11 cellular contexts compared by ENCODE assay signal in genomic region chr5:58410441-58410840, GRCh38. TPM values are rescaled to one million over a fixed set of nuclear protein-coding genes. Genes with fewer than 3 reads are reported as not detected.
DNase-seq lines count a peak whose midpoint lies in the region; ATAC-seq and TF ChIP-seq lines count a peak whose summit lies in the region.
"Had no signal": no experiment of that assay in that cellular context is flagged by ENCODE, and none has a peak within 500 bp of the region (broad histone marks: within the 10 kb centered on the region; RNA-seq: fewer than 3 reads in every experiment).

No MANE protein-coding gene starts in this region.

- POLR2A ChIA-PET in HEK293 (lab: Yijun Ruan, JAX) = no interaction called here

- CTCF ChIA-PET in HEK293 (lab: Yijun Ruan, JAX) = interaction anchor here (0.6 to 1.4 kb wide), 2 partner anchors 12 to 83 kb away, joined by 3 read pairs; no protein-coding TSS in a partner anchor

- peaks cover 7% of the 10 kb centered on the region; the same call in 1 of the 2 replicates for H3K4me1 ChIP-seq in HEK293 (ENCODE audit: control insufficient read depth, insufficient read depth, low read length)

- H3K27ac ChIP-seq in HEK293 (ENCODE audit: extremely low read depth, low read depth, low read length) = no peak overlapping the region

- DNase-seq in A172 (ENCODE audit: low spot score) (peak; percentile 69), SKM-1 treated with dmso at 0.1 percent for 144 hours (lab: John Stamatoyannopoulos, UW; ENCODE audit: unreplicated experiment) (peak; percentile 52), glomerular visceral epithelial cell (ENCODE audit: extremely low spot score) (peak; percentile 60), epidermal melanocyte (ENCODE audit: insufficient read length, low spot score) (no peak), ureter (ENCODE audit: low spot score) (no peak)
- DNase-seq: CD4-positive, CD25-positive, alpha-beta regulatory T cell; NCI-H2081 had no signal

- H3K4me3 ChIP-seq in HEK293 (ENCODE audit: low read depth, low read length) = no peak overlapping the region

- no peaks in the 10 kb centered on the region for H3K36me3 ChIP-seq in HEK293 (ENCODE audit: control insufficient read depth in 2 of 2, insufficient read depth in 1 of 2, low read length in 2 of 2)

- ATAC-seq in GM19467 (IDR thresholded peaks at IDR 0.05; ENCODE audit: unreplicated experiment) (no peak), HG03457 (IDR thresholded peaks at IDR 0.05; ENCODE audit: unreplicated experiment) (no peak)
- ATAC-seq: WTC11 had no signal

- no peak for TF ChIP-seq CTCF in HEK293 (tag by site-specific recombination; IDR thresholded peaks at IDR 0.05)

- no peaks in the 10 kb centered on the region for H3K9me3 ChIP-seq in HEK293 (ENCODE audit: control insufficient read depth, insufficient read depth, low read depth, low read length)

TF ChIP-seq in HEK293, 187 proteins besides CTCF, POLR2A, EP300 and RAD21 (continues in another document):
- TF ChIP-seq ZNF416 (tag by site-specific recombination; IDR thresholded peaks at IDR 0.05) (no peak), ZNF138 (tag by site-specific recombination; IDR thresholded peaks at IDR 0.05; ENCODE audit: borderline replicate concordance) (no peak), ZBTB17 (tag by site-specific recombination; IDR thresholded peaks at IDR 0.05) (peak; percentile 27; the same call in 1 of the 2 replicates), KLF1 (tag by site-specific recombination; IDR thresholded peaks at IDR 0.05) (no peak), INSM2 (tag by site-specific recombination; IDR thresholded peaks at IDR 0.05) (0 out of 2 replicates have a peak, but pooled peaks have one; percentile 44), MEIS1 (CRISPR knock-in tag; IDR thresholded peaks at IDR 0.05; ENCODE audit: borderline replicate concordance) (no peak), ZBTB6 (tag by site-specific recombination; IDR thresholded peaks at IDR 0.05) (peak; percentile 58; the same call in 1 of the 2 replicates), ZBTB21 (tag by site-specific recombination; IDR thresholded peaks at IDR 0.05) (peak; percentile 65; the same call in 1 of the 2 replicates), ZNF518A (tag by site-specific recombination; conservative IDR thresholded peaks at IDR 0.05; ENCODE audit: low read depth) (0 out of 2 replicates have a peak, but pooled peaks have one; percentile 60), ZNF660 (tag by site-specific recombination; IDR thresholded peaks at IDR 0.05) (peak; percentile 59; the same call in 1 of the 2 replicates), REST (tag by site-specific recombination; IDR thresholded peaks at IDR 0.05) (no peak), OVOL3 (tag by site-specific recombination; IDR thresholded peaks at IDR 0.05) (no peak), ZNF558 (tag by site-specific recombination; IDR thresholded peaks at IDR 0.05) (no peak), ZBTB26 (tag by site-specific recombination; optimal IDR thresholded peaks at IDR 0.05) (no peak), ZIC2 (tag by site-specific recombination; IDR thresholded peaks at IDR 0.05) (no peak)

RNA-seq across cellular contexts. Expression of gene PLK2, which starts 49.4 kb away (rescaled TPM):
- 381 and 541 TPM in 2 replicates for total RNA-seq in A172 (2014; rRNA removed; shearing (Covaris generic))
- 74.5 TPM for total RNA-seq in ureter

Comparison
In these comparisons a context has a peak if more than half of its experiments do, and no peak if none do; other contexts are left out.
1. DNase-seq: peak in A172 (single experiment), SKM-1 treated with dmso at 0.1 percent for 144 hours (single experiment) and glomerular visceral epithelial cell (single experiment); none in epidermal melanocyte (single experiment) and ureter (single experiment).